Comparison of ENCODE assay signal across 15 cellular contexts in genomic region chr2:46327627-46328026, GRCh38. TPM values are rescaled to one million over a fixed set of nuclear protein-coding genes. Genes with fewer than 3 reads are reported as not detected.
A peak's percentile ranks its signal among the peaks of the same experiment; 100 is the strongest.
DNase-seq lines count a peak whose midpoint lies in the region; ATAC-seq and TF ChIP-seq lines count a peak whose summit lies in the region.
"Had no signal": no experiment of that assay in that cellular context is flagged by ENCODE, and none has a peak within 500 bp of the region (broad histone marks: within the 10 kb centered on the region; RNA-seq: fewer than 3 reads in every experiment).

No MANE protein-coding gene starts in this region.

- TF ChIP-seq POLR2A in vagina (IDR thresholded peaks at IDR 0.05): no peak

- no peaks in the 10 kb centered on the region for H3K27me3 ChIP-seq in vagina
- H3K27me3 ChIP-seq: SJSA1, suprapubic skin had no signal

- peaks cover 15% of the 10 kb centered on the region for H3K27me3 Mint-ChIP-seq in activated CD4-positive, alpha-beta T cell treated with anti-CD3 and anti-CD28 coated beads, Interleukin-2, amount 10 ng/mL, durations not matched to agents 24 days and 14 days

- no peaks in the 10 kb centered on the region for H3K36me3 ChIP-seq in vagina
- H3K36me3 ChIP-seq: SJSA1, suprapubic skin had no signal

- ATAC-seq in left lobe of liver (peak; percentile 42), GM21447 (IDR thresholded peaks at IDR 0.05; ENCODE audit: unreplicated experiment) (no peak), GM18511 (IDR thresholded peaks at IDR 0.05; ENCODE audit: unreplicated experiment) (no peak)
- ATAC-seq: naive thymus-derived CD8-positive, alpha-beta T cell had no signal

- no peaks in the 10 kb centered on the region for H3K9me3 Mint-ChIP-seq in activated CD4-positive, alpha-beta T cell treated with anti-CD3 and anti-CD28 coated beads, Interleukin-2, amount 10 ng/mL, durations not matched to agents 24 days and 14 days
- H3K9me3 Mint-ChIP-seq: naive thymus-derived CD8-positive, alpha-beta T cell had no signal

- peaks cover 8% of the 10 kb centered on the region for H3K4me1 Mint-ChIP-seq in activated CD4-positive, alpha-beta T cell treated with anti-CD3 and anti-CD28 coated beads, Interleukin-2, amount 10 ng/mL, durations not matched to agents 24 days and 14 days

- peaks cover 88% of the 10 kb centered on the region for H3K4me1 ChIP-seq in vagina

- peak overlapping the region; percentile 3 for H3K27ac ChIP-seq in vagina
- H3K27ac ChIP-seq: SJSA1 had no signal

- peak overlapping the region; percentile 19 for H3K27ac Mint-ChIP-seq in activated CD4-positive, alpha-beta T cell treated with anti-CD3 and anti-CD28 coated beads, Interleukin-2, amount 10 ng/mL, durations not matched to agents 24 days and 14 days

- no peaks in the 10 kb centered on the region for H3K36me3 Mint-ChIP-seq in activated CD4-positive, alpha-beta T cell treated with anti-CD3 and anti-CD28 coated beads, Interleukin-2, amount 10 ng/mL, durations not matched to agents 24 days and 14 days (ENCODE audit: low read depth)
- H3K36me3 Mint-ChIP-seq: naive thymus-derived CD8-positive, alpha-beta T cell had no signal

- no peak overlapping the region for H3K4me3 ChIP-seq in astrocyte of the cerebellum (ENCODE audit: low read depth, low read length)
- H3K4me3 ChIP-seq in vagina: no peak overlapping the region
- H3K4me3 ChIP-seq: SJSA1, suprapubic skin had no signal

- in situ Hi-C loops in astrocyte of the cerebellum (cut with HindIII; ENCODE audit: low sequenced_read_pairs): loop anchor here (5.0 to 10.0 kb wide), 2 partner anchors 53 to 90 kb away; no protein-coding TSS in a partner anchor

- DNase-seq in activated CD4-positive, alpha-beta T cell treated with anti-CD3 and anti-CD28 coated beads, Interleukin-2, amount 10 ng/mL, durations not matched to agents 24 days and 14 days: no peak
- no peak for DNase-seq in activated CD4-positive, alpha-beta T cell treated with anti-CD3 and anti-CD28 coated beads, Interleukin-2, amount 50 U/mL, for 4 hours
- DNase-seq in astrocyte of the cerebellum (ENCODE audit: low read depth): no peak
- no peak for DNase-seq in left lobe of liver (ENCODE audit: low spot score)
- no peak for DNase-seq in vagina (ENCODE audit: extremely low spot score in 2 of 2)
- no peak for DNase-seq in putamen (ENCODE audit: low spot score)
- DNase-seq: activated CD4-positive, CD25-positive, alpha-beta regulatory T cell; DMS53; naive thymus-derived CD8-positive, alpha-beta T cell; NCI-H1436; NCI-H526 treated with DMSO at 0.1 percent for 48 hours had no signal

- intact Hi-C loops in activated CD4-positive, alpha-beta T cell treated with anti-CD3 and anti-CD28 coated beads, Interleukin-2, amount 10 ng/mL, durations not matched to agents 24 days and 14 days (cut with micrococcal nuclease): loop anchor here (5.0 kb wide), 1 partner anchor 35 kb away; no protein-coding TSS in a partner anchor
- intact Hi-C loops in vagina (cut with DNase I): no loop called here

- TF ChIP-seq CTCF in astrocyte of the cerebellum (IDR thresholded peaks at IDR 0.05; ENCODE audit: low read depth, low read length, missing control alignments): peak; percentile 6
- TF ChIP-seq CTCF in vagina (IDR thresholded peaks at IDR 0.05): no peak

- H3K9me3 ChIP-seq in vagina: no peaks in the 10 kb centered on the region
- H3K9me3 ChIP-seq: SJSA1, suprapubic skin had no signal

- H3K4me3 Mint-ChIP-seq in activated CD4-positive, alpha-beta T cell treated with anti-CD3 and anti-CD28 coated beads, Interleukin-2, amount 10 ng/mL, durations not matched to agents 24 days and 14 days: no peak overlapping the region
- H3K4me3 Mint-ChIP-seq: naive thymus-derived CD8-positive, alpha-beta T cell had no signal

RNA-seq across cellular contexts. Expression of gene EPAS1, which starts 30.4 kb away (rescaled TPM):
- total RNA-seq in activated CD4-positive, alpha-beta T cell treated with anti-CD3 and anti-CD28 coated beads, Interleukin-2, amount 10 ng/mL, durations not matched to agents 24 days and 14 days: 16.2 and 19.4 TPM in 2 replicates
- 127 TPM for total RNA-seq in left lobe of liver
- total RNA-seq in vagina: 222 TPM
